ENCODE assay signal across 1 cellular context in genomic region chrX:83008415-83008814, GRCh38.
TF ChIP-seq lines count a peak whose summit lies in the region.

No MANE protein-coding gene starts in this region.

TF ChIP-seq in H1, 55 proteins besides CTCF, POLR2A, EP300 and RAD21 (continued from another document):
- TF ChIP-seq, protein P1, sequence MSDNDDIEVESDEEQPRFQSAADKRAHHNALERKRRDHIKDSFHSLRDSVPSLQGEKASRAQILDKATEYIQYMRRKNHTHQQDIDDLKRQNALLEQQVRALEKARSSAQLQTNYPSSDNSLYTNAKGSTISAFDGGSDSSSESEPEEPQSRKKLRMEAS (IDR thresholded peaks at IDR 0.05) = no peak
- TF ChIP-seq TCF12 (IDR thresholded peaks at IDR 0.05; ENCODE audit: low read depth, low read length) = no peak
- no peak for TF ChIP-seq BCL11A (IDR thresholded peaks at IDR 0.05; ENCODE audit: low read depth in 2 of 2, low read length in 2 of 2)
- TF ChIP-seq CBX8 (IDR thresholded peaks at IDR 0.05; ENCODE audit: borderline replicate concordance, low read depth, low read length) = no peak
- TF ChIP-seq HDAC6 (IDR thresholded peaks at IDR 0.05; ENCODE audit: low read depth, low read length) = no peak
- no peak for TF ChIP-seq RXRA (IDR thresholded peaks at IDR 0.05; ENCODE audit: insufficient read depth, low read depth, low read length)
- TF ChIP-seq CHD7 (IDR thresholded peaks at IDR 0.05; ENCODE audit: insufficient replicate concordance, low read length) = no peak
- no peak for TF ChIP-seq CREB1 (IDR thresholded peaks at IDR 0.05)
- no peak for TF ChIP-seq GABPA (IDR thresholded peaks at IDR 0.05; ENCODE audit: borderline replicate concordance, insufficient read depth, low read length)
- no peak for TF ChIP-seq SP1 (IDR thresholded peaks at IDR 0.05; ENCODE audit: low read depth, low read length)
